In the genomic region with DNA sequence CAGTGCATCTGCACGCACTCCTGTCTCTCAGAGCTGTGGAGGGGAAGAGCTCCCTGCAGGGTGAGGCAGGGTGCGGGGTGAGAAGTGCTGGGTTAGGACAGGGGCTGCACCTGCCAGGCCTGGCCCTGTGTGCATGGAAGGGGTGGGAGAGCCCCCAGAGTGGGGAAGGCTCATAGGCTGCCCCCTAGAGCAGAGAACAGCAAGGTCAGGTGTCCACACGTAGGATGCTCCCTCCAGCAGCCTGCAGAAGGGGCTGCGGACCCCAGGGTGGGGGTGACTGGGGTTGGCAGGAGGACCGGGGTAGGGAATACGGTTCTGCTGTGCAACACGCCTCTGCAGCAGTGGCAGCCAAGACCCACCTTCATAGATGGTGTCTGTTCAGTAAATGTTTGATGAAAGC, we compare ENCODE assay signal across 27 cellular contexts.
"Had no signal": no experiment of that assay in that cellular context is flagged by ENCODE, and none has a peak within 500 bp of the region (broad histone marks: within the 10 kb centered on the region; RNA-seq: fewer than 3 reads in every experiment).

No MANE protein-coding gene starts in this region.

- H3K4me2 ChIP-seq: KMS-11 had no signal

- H3K4me3 ChIP-seq: adrenal gland, body of pancreas, breast epithelium, SJCRH30, SK-N-MC had no signal

- H3K4me1 ChIP-seq: adrenal gland, breast epithelium, SJCRH30 had no signal

- DNase-seq: activated B cell treated with CpG ODN at 0.5 μM for 24 hours; activated CD4-positive, alpha-beta memory T cell treated with anti-CD3 and anti-CD28 coated beads, Interleukin-2, amount 10 ng/mL, durations not matched to agents 7 days and 5 days; activated CD4-positive, alpha-beta T cell treated with anti-CD3 and anti-CD28 coated beads for 48 hours; activated CD4-positive, CD25-positive, alpha-beta regulatory T cell treated with anti-CD3 and anti-CD28 coated beads, Interleukin-2, amount 50 U/mL, for 72 hours; activated CD8-positive, alpha-beta memory T cell treated with anti-CD3 and anti-CD28 coated beads for 24 hours; activated CD8-positive, alpha-beta memory T cell treated with anti-CD3 and anti-CD28 coated beads, Interleukin-2, amount 10 ng/mL, durations not matched to agents 7 days and 5 days; activated CD8-positive, alpha-beta memory T cell treated with anti-CD3 and anti-CD28 coated beads, Interleukin-2, amount 50 U/mL, for 48 hours; activated gamma-delta T cell treated with Interleukin-2 at 50 U/mL for 16 hours; activated naive CD4-positive, alpha-beta T cell treated with anti-CD3 and anti-CD28 coated beads for 36 hours; activated T-cell treated with anti-CD3 and anti-CD28 coated beads, Interleukin-2, amount 50 U/mL, for 48 hours; adrenal gland; caudate nucleus; MM.1S; NCI-H1092; NCI-H1436 treated with DMSO at 0.1 percent for 48 hours; NCI-H1694 treated with DMSO at 0.1 percent for 48 hours; NCI-H2029; NCI-H345; NCI-H524 treated with DMSO at 0.1 percent for 48 hours; SHP77; SJCRH30 had no signal

- H3K27ac ChIP-seq: adrenal gland, breast epithelium, KMS-11, SJCRH30, SK-N-MC had no signal

- H3K9ac ChIP-seq: KMS-11 had no signal

- FAIRE-seq: astrocyte had no signal

- H3K27me3 ChIP-seq: adrenal gland, body of pancreas had no signal

- ATAC-seq: activated CD8-positive, alpha-beta memory T cell treated with anti-CD3 and anti-CD28 coated beads, Interleukin-2, amount 10 ng/mL, durations not matched to agents 7 days and 5 days; body of pancreas; Panc1 had no signal

- H3K36me3 ChIP-seq: adrenal gland, breast epithelium, SJCRH30 had no signal

- H3K9me3 ChIP-seq: adrenal gland, SJCRH30 had no signal
